ENCODE assay signal across 8 cellular contexts in genomic region chr9:39675211-39675553, GRCh38.
DNase-seq lines count a peak whose midpoint lies in the region; ATAC-seq, FAIRE-seq and TF ChIP-seq lines count a peak whose summit lies in the region.
"Not testable (repeated sequence)": the region's sequence is repeated elsewhere in the genome, so short reads cannot be mapped to it uniquely, and the experiment has no call there.

No MANE protein-coding gene starts in this region.

- H4K20me1 ChIP-seq in HCT116 (ENCODE audit: insufficient read depth): not testable (repeated sequence)

- H3K36me3 Mint-ChIP-seq in activated CD8-positive, alpha-beta T cell treated with anti-CD3 and anti-CD28 coated beads for 36 hours (ENCODE audit: low read depth); activated T-cell treated with anti-CD3 and anti-CD28 coated beads, Interleukin-2, amount 50 U/mL, for 72 hours (ENCODE audit: insufficient read depth in 2 of 2); activated naive CD4-positive, alpha-beta T cell treated with anti-CD3 and anti-CD28 coated beads, Interleukin-2, amount 50 U/mL, for 72 hours; stimulated activated effector memory CD8-positive, alpha-beta T cell treated with anti-CD3 and anti-CD28 coated beads, Interleukin-12 subunit alpha, Interleukin-12 subunit beta, amount 100 ng/mL, for 72 hours: not testable (repeated sequence)

- H3K4me3 Mint-ChIP-seq in activated CD8-positive, alpha-beta T cell treated with anti-CD3 and anti-CD28 coated beads for 36 hours; activated T-cell treated with anti-CD3 and anti-CD28 coated beads, Interleukin-2, amount 50 U/mL, for 72 hours; stimulated activated effector memory CD8-positive, alpha-beta T cell treated with anti-CD3 and anti-CD28 coated beads, Interleukin-12 subunit alpha, Interleukin-12 subunit beta, amount 100 ng/mL, for 72 hours: not testable (repeated sequence)

- H3K4me1 ChIP-seq in A549; HCT116 (ENCODE audit: control insufficient read depth in 1 of 2, insufficient read depth in 2 of 2, low read length in 2 of 2); Panc1 (ENCODE audit: control insufficient read depth, insufficient read depth, low read length): not testable (repeated sequence)

- TF ChIP-seq POLR2A in A549 (IDR thresholded peaks at IDR 0.05; ENCODE audit: low read length); HCT116 (IDR thresholded peaks at IDR 0.05; ENCODE audit: borderline replicate concordance, extremely low read depth, insufficient read depth, insufficient read length): not testable (repeated sequence)

- H3K36me3 ChIP-seq in HCT116 (ENCODE audit: control insufficient read depth in 1 of 2, insufficient read depth in 2 of 2, low read length in 2 of 2); Panc1 (ENCODE audit: control insufficient read depth, insufficient read depth, low read length); brain microvascular endothelial cell (replicated peaks): not testable (repeated sequence)

- H2AFZ ChIP-seq in HCT116 (ENCODE audit: low read depth, low read length, poor library complexity, severe bottlenecking): not testable (repeated sequence)

- in situ Hi-C loops in Panc1 (cut with HindIII; ENCODE audit: low pct_unique_long_range_greater_than_20kb, low sequenced_read_pairs); brain microvascular endothelial cell (cut with HindIII; ENCODE audit: low pct_ligation_motif_present, low sequenced_read_pairs): not testable (repeated sequence)

- intact Hi-C loops in HCT116 (cut with micrococcal nuclease); Panc1 (cut with micrococcal nuclease; ENCODE audit: unreplicated experiment); activated CD8-positive, alpha-beta T cell treated with anti-CD3 and anti-CD28 coated beads for 36 hours (cut with micrococcal nuclease): not testable (repeated sequence)

- not testable (repeated sequence) for DNase-seq in A549 (ENCODE audit: low read depth in 1 of 2, low spot score in 1 of 2); HCT116 (ENCODE audit: low read depth, low spot score); Panc1 (ENCODE audit: low read depth, low spot score); activated CD8-positive, alpha-beta T cell treated with anti-CD3 and anti-CD28 coated beads for 36 hours; activated T-cell treated with anti-CD3 and anti-CD28 coated beads, Interleukin-2, amount 50 U/mL, for 72 hours; activated naive CD4-positive, alpha-beta T cell treated with anti-CD3 and anti-CD28 coated beads, Interleukin-2, amount 50 U/mL, for 72 hours (ENCODE audit: low spot score in 2 of 2); brain microvascular endothelial cell; stimulated activated effector memory CD8-positive, alpha-beta T cell treated with anti-CD3 and anti-CD28 coated beads, Interleukin-12 subunit alpha, Interleukin-12 subunit beta, amount 100 ng/mL, for 72 hours (ENCODE audit: low spot score in 2 of 2)

- not testable (repeated sequence) for H3K4me3 ChIP-seq in A549; HCT116 (replicated peaks in 1 of 2; ENCODE audit: low read depth in 1 of 2, low read length in 2 of 2); Panc1 (ENCODE audit: low read depth in 2 of 2, low read length in 2 of 2); brain microvascular endothelial cell (ENCODE audit: low read depth, low read length)

- H3K9me3 ChIP-seq in A549; HCT116 (ENCODE audit: control insufficient read depth in 1 of 2, insufficient read depth in 1 of 2, low read depth in 1 of 2, low read length in 2 of 2); Panc1 (ENCODE audit: control insufficient read depth, insufficient read depth, low read depth, low read length): not testable (repeated sequence)

- TF ChIP-seq CTCF in A549 (IDR thresholded peaks at IDR 0.05); HCT116 (IDR thresholded peaks at IDR 0.05 in 2 of 3, conservative IDR thresholded peaks at IDR 0.05 in 1 of 3; ENCODE audit: borderline replicate concordance in 1 of 3, insufficient read depth in 1 of 3, low read depth in 2 of 3, low read length in 2 of 3); Panc1 (IDR thresholded peaks at IDR 0.05); activated CD8-positive, alpha-beta T cell treated with anti-CD3 and anti-CD28 coated beads for 36 hours (IDR thresholded peaks at IDR 0.05); brain microvascular endothelial cell (IDR thresholded peaks at IDR 0.05; ENCODE audit: low read depth, low read length, missing control alignments): not testable (repeated sequence)

- H3K27ac Mint-ChIP-seq in activated CD8-positive, alpha-beta T cell treated with anti-CD3 and anti-CD28 coated beads for 36 hours; activated T-cell treated with anti-CD3 and anti-CD28 coated beads, Interleukin-2, amount 50 U/mL, for 72 hours; activated naive CD4-positive, alpha-beta T cell treated with anti-CD3 and anti-CD28 coated beads, Interleukin-2, amount 50 U/mL, for 72 hours; stimulated activated effector memory CD8-positive, alpha-beta T cell treated with anti-CD3 and anti-CD28 coated beads, Interleukin-12 subunit alpha, Interleukin-12 subunit beta, amount 100 ng/mL, for 72 hours: not testable (repeated sequence)

- not testable (repeated sequence) for H3K27me3 Mint-ChIP-seq in activated CD8-positive, alpha-beta T cell treated with anti-CD3 and anti-CD28 coated beads for 36 hours; activated T-cell treated with anti-CD3 and anti-CD28 coated beads, Interleukin-2, amount 50 U/mL, for 72 hours (ENCODE audit: low read depth)

- RAD21 ChIA-PET in HCT116 (lab: Charles Lee; ENCODE audit: low non-redundant PET in 1 of 2, low total read pairs in 2 of 2, uncharacterized antibody in 2 of 2, unreplicated experiment in 2 of 2): not testable (repeated sequence)

- TF ChIP-seq EP300 in A549 (IDR thresholded peaks at IDR 0.05): not testable (repeated sequence)

- CTCF ChIA-PET in A549 (lab: Yijun Ruan, JAX); HCT116 (lab: Charles Lee); Panc1 (lab: Charles Lee); activated CD8-positive, alpha-beta T cell treated with anti-CD3 and anti-CD28 coated beads for 36 hours (lab: Charles Lee): not testable (repeated sequence)

- H3K9me3 Mint-ChIP-seq in activated CD8-positive, alpha-beta T cell treated with anti-CD3 and anti-CD28 coated beads for 36 hours; activated T-cell treated with anti-CD3 and anti-CD28 coated beads, Interleukin-2, amount 50 U/mL, for 72 hours; activated naive CD4-positive, alpha-beta T cell treated with anti-CD3 and anti-CD28 coated beads, Interleukin-2, amount 50 U/mL, for 72 hours; stimulated activated effector memory CD8-positive, alpha-beta T cell treated with anti-CD3 and anti-CD28 coated beads, Interleukin-12 subunit alpha, Interleukin-12 subunit beta, amount 100 ng/mL, for 72 hours: not testable (repeated sequence)

- not testable (repeated sequence) for FAIRE-seq in A549 (lab: Jason Lieb, UNC)

- not testable (repeated sequence) for H3K9ac ChIP-seq in HCT116 (ENCODE audit: low read length)

- not testable (repeated sequence) for H3K9me2 ChIP-seq in HCT116 (ENCODE audit: insufficient read depth)

- H3K4me2 ChIP-seq in A549; HCT116 (ENCODE audit: low read length): not testable (repeated sequence)

- POLR2A ChIA-PET in A549 (lab: Yijun Ruan, JAX); HCT116 (lab: Charles Lee); Panc1 (lab: Charles Lee); activated CD8-positive, alpha-beta T cell treated with anti-CD3 and anti-CD28 coated beads for 36 hours (lab: Charles Lee): not testable (repeated sequence)

- not testable (repeated sequence) for BruUV-seq in HCT116 (replicated peaks; lab: Mats Ljungman, UMichigan); Panc1 (replicated peaks; lab: Mats Ljungman, UMichigan)

- H3K4me1 Mint-ChIP-seq in activated CD8-positive, alpha-beta T cell treated with anti-CD3 and anti-CD28 coated beads for 36 hours (ENCODE audit: low read depth); activated T-cell treated with anti-CD3 and anti-CD28 coated beads, Interleukin-2, amount 50 U/mL, for 72 hours (ENCODE audit: low read depth); stimulated activated effector memory CD8-positive, alpha-beta T cell treated with anti-CD3 and anti-CD28 coated beads, Interleukin-12 subunit alpha, Interleukin-12 subunit beta, amount 100 ng/mL, for 72 hours: not testable (repeated sequence)

- ATAC-seq in A549: peak; percentile 27 to 47; a peak in 5 of 6 replicates
- peak; percentile 37 for ATAC-seq in HCT116
- ATAC-seq in Panc1: peak; percentile 48; the same call in 1 of the 2 replicates
- ATAC-seq in activated CD8-positive, alpha-beta T cell treated with anti-CD3 and anti-CD28 coated beads for 36 hours: peak; percentile 49
- peak; percentile 46 to 49 for ATAC-seq in activated T-cell treated with anti-CD3 and anti-CD28 coated beads, Interleukin-2, amount 50 U/mL, for 72 hours (replicated peaks in 1 of 2)
- peak; percentile 48 to 85 for ATAC-seq in activated naive CD4-positive, alpha-beta T cell treated with anti-CD3 and anti-CD28 coated beads, Interleukin-2, amount 50 U/mL, for 72 hours
- peak; percentile 47 for ATAC-seq in stimulated activated effector memory CD8-positive, alpha-beta T cell treated with anti-CD3 and anti-CD28 coated beads, Interleukin-12 subunit alpha, Interleukin-12 subunit beta, amount 100 ng/mL, for 72 hours

- H3K79me2 ChIP-seq in HCT116 (ENCODE audit: insufficient read depth, low read length): not testable (repeated sequence)

- not testable (repeated sequence) for H3K27me3 ChIP-seq in HCT116 (ENCODE audit: insufficient read depth, low read length); Panc1 (ENCODE audit: control insufficient read depth, insufficient read depth, low read length); brain microvascular endothelial cell (replicated peaks)

- not testable (repeated sequence) for TF ChIP-seq RAD21 in A549 (conservative IDR thresholded peaks at IDR 0.05 in 1 of 2, IDR thresholded peaks at IDR 0.05 in 1 of 2); HCT116 (IDR thresholded peaks at IDR 0.05; ENCODE audit: low read depth)

- no CpG with 5 or more reads among the region's 2 CpGs for WGBS in A549 (ENCODE audit: missing lambda C conversion rate)

- H3K27ac ChIP-seq in A549 (peak overlapping the region; percentile 53 to 60; a peak in 1 of 6 replicates), brain microvascular endothelial cell (peak overlapping the region; percentile 54)
- not testable (repeated sequence) for H3K27ac ChIP-seq in HCT116 (ENCODE audit: low read depth, low read length); Panc1 (ENCODE audit: low read length)
